ENCODE assay signal across 20 cellular contexts in genomic region chr7:66353547-66353946, GRCh38.
DNase-seq lines count a peak whose midpoint lies in the region; ATAC-seq, FAIRE-seq and TF ChIP-seq lines count a peak whose summit lies in the region.
"Had no signal": no experiment of that assay in that cellular context is flagged by ENCODE, and none has a peak within 500 bp of the region (broad histone marks: within the 10 kb centered on the region; RNA-seq: fewer than 3 reads in every experiment).

No MANE protein-coding gene starts in this region.

- H3K36me3 ChIP-seq in keratinocyte (ENCODE audit: control insufficient read depth in 2 of 2, extremely low read depth in 1 of 2, insufficient read depth in 2 of 2, low read length in 2 of 2) = no peaks in the 10 kb centered on the region

- H3K27ac ChIP-seq in keratinocyte (ENCODE audit: control insufficient read depth, insufficient read depth, low read length) = peak overlapping the region; percentile 81

- H3K27me3 ChIP-seq in keratinocyte (ENCODE audit: control insufficient read depth, extremely low read depth, insufficient read depth, low read length) = no peaks in the 10 kb centered on the region

- H3K9me1 ChIP-seq in keratinocyte (ENCODE audit: control insufficient read depth, extremely low read depth, insufficient read depth, low read length) = no peaks in the 10 kb centered on the region

- ATAC-seq in GM18907 (IDR thresholded peaks at IDR 0.05; ENCODE audit: unreplicated experiment) = no peak

- peaks cover 59% of the 10 kb centered on the region for H3K4me1 ChIP-seq in keratinocyte (ENCODE audit: control insufficient read depth, extremely low read depth, insufficient read depth, low read length)

- H3K4me2 ChIP-seq in keratinocyte (ENCODE audit: control insufficient read depth, extremely low read depth, insufficient read depth, low read depth, low read length) = peak overlapping the region; percentile 57
- H3K4me2 ChIP-seq: SK-N-SH had no signal

- H3K9me3 ChIP-seq in keratinocyte (ENCODE audit: control insufficient read depth, low read depth, low read length) = no peaks in the 10 kb centered on the region
- H3K9me3 ChIP-seq: SK-N-SH had no signal

- no peaks in the 10 kb centered on the region for H4K20me1 ChIP-seq in keratinocyte (ENCODE audit: control insufficient read depth, extremely low read depth, insufficient read depth, low read length)

- no peak overlapping the region for H2AFZ ChIP-seq in keratinocyte (ENCODE audit: control insufficient read depth, low read length)

- TF ChIP-seq CTCF in NB4 (IDR thresholded peaks at IDR 0.05; ENCODE audit: low read depth, low read length) (no peak), keratinocyte (optimal IDR thresholded peaks at IDR 0.05 in 1 of 3, IDR thresholded peaks at IDR 0.05 in 1 of 3, conservative IDR thresholded peaks at IDR 0.05 in 1 of 3; ENCODE audit: extremely low read depth in 1 of 3, insufficient read depth in 2 of 3, low read length in 3 of 3) (no peak)

- peak; percentile 89 for FAIRE-seq in keratinocyte (lab: Jason Lieb, UNC)
- FAIRE-seq: islet of Langerhans, TTC549 had no signal

- no peak for TF ChIP-seq POLR2A in NB4 (IDR thresholded peaks at IDR 0.05; ENCODE audit: extremely low read depth, insufficient read length)

- H3K9ac ChIP-seq in keratinocyte (ENCODE audit: control insufficient read depth, extremely low read depth, insufficient read depth, low read length) = peak overlapping the region; percentile 79
- H3K9ac ChIP-seq: SK-N-SH had no signal

- dilution Hi-C loops in keratinocyte (cut with MboI; ENCODE audit: extremely low pct_ligation_motif_present, low sequenced_read_pairs) = no loop called here

- H3K79me2 ChIP-seq in keratinocyte (ENCODE audit: control insufficient read depth, insufficient read depth, low read length) = peaks cover 19% of the 10 kb centered on the region

- H3K4me3 ChIP-seq in NB4 (ENCODE audit: low read depth, low read length) (no peak overlapping the region), keratinocyte (ENCODE audit: control insufficient read depth in 2 of 3, extremely low read depth in 1 of 3, insufficient read depth in 2 of 3, low read depth in 1 of 3, low read length in 3 of 3) (peak overlapping the region in 1 of 3 experiments; percentile 17)

- DNase-seq in AG20443 (ENCODE audit: low spot score) (peak; percentile 26), NB4 (ENCODE audit: low read depth) (peak; percentile 38), epidermal melanocyte (ENCODE audit: insufficient read length, low spot score) (peak; percentile 21), keratinocyte (ENCODE audit: low read depth, low spot score) (peak; percentile 93), A172 (ENCODE audit: low spot score) (no peak), GF-D8 (lab: John Stamatoyannopoulos, UW) (no peak), putamen (ENCODE audit: low spot score) (no peak)
- DNase-seq: activated CD4-positive, alpha-beta T cell treated with anti-CD3 and anti-CD28 coated beads, Interleukin-2, amount 50 U/mL, for 48 hours; activated naive CD8-positive, alpha-beta T cell treated with anti-CD3 and anti-CD28 coated beads for 36 hours; activated T-cell treated with anti-CD3 and anti-CD28 coated beads, Interleukin-2, amount 50 U/mL, for 24 hours; caudate nucleus; H9; head of caudate nucleus; NCI-H2029 treated with DMSO at 0.1 percent for 48 hours; NCI-H69; SK-N-SH; stimulated activated CD4-positive, alpha-beta T cell treated with anti-CD3 and anti-CD28 coated beads, Interleukin-4, amount 100 ng/mL, for 1 hour had no signal

Comparison
In these comparisons a context has a peak if more than half of its experiments do, and no peak if none do; other contexts are left out.
1. DNase-seq: peak in AG20443 (single experiment), NB4 (single experiment), epidermal melanocyte (single experiment) and keratinocyte (single experiment); none in A172 (single experiment), GF-D8 (single experiment) and putamen (single experiment).